Comparison of ENCODE assay signal across 1 cellular context in genomic region chr2:67463810-67464209, GRCh38.
A peak's percentile ranks its signal among the peaks of the same experiment; 100 is the strongest.
TF ChIP-seq lines count a peak whose summit lies in the region.

No MANE protein-coding gene starts in this region.

TF ChIP-seq in HEK293, 187 proteins besides CTCF, POLR2A, EP300 and RAD21 (continued from another document and continues in another):
- TF ChIP-seq ZBTB11 (tag by site-specific recombination; conservative IDR thresholded peaks at IDR 0.05; ENCODE audit: low read depth) (no peak), ZNF785 (tag by site-specific recombination; IDR thresholded peaks at IDR 0.05) (no peak), ZNF624 (tag by site-specific recombination; IDR thresholded peaks at IDR 0.05) (no peak), ZNF10 (tag by site-specific recombination; IDR thresholded peaks at IDR 0.05) (0 out of 2 replicates have a peak, but pooled peaks have one; percentile 22), ZNF335 (tag by site-specific recombination; conservative IDR thresholded peaks at IDR 0.05) (no peak), ZNF112 (tag by site-specific recombination; IDR thresholded peaks at IDR 0.05) (no peak), ZNF138 (tag by site-specific recombination; IDR thresholded peaks at IDR 0.05; ENCODE audit: borderline replicate concordance) (no peak), ZFP69B (tag by site-specific recombination; IDR thresholded peaks at IDR 0.05) (0 out of 2 replicates have a peak, but pooled peaks have one; percentile 24), ZFP3 (tag by site-specific recombination; IDR thresholded peaks at IDR 0.05; ENCODE audit: low read depth) (no peak), ZNF530 (tag by site-specific recombination; IDR thresholded peaks at IDR 0.05; ENCODE audit: low read depth) (no peak), ZNF202 (tag by site-specific recombination; IDR thresholded peaks at IDR 0.05; ENCODE audit: borderline replicate concordance) (no peak), ZNF555 (tag by site-specific recombination; conservative IDR thresholded peaks at IDR 0.05) (no peak), ZNF48 (tag by site-specific recombination; IDR thresholded peaks at IDR 0.05) (no peak), ZNF211 (tag by site-specific recombination; IDR thresholded peaks at IDR 0.05; ENCODE audit: low read depth) (no peak), ZNF639 (tag by site-specific recombination; IDR thresholded peaks at IDR 0.05) (peak; percentile 81; the same call in 1 of the 2 replicates), ZNF433 (tag by site-specific recombination; IDR thresholded peaks at IDR 0.05; ENCODE audit: low read depth) (no peak), KLF9 (tag by site-specific recombination; IDR thresholded peaks at IDR 0.05; ENCODE audit: low read depth) (no peak), ZNF837 (tag by site-specific recombination; IDR thresholded peaks at IDR 0.05) (no peak), ZNF19 (tag by site-specific recombination; IDR thresholded peaks at IDR 0.05; ENCODE audit: low read depth) (no peak), ZNF626 (tag by site-specific recombination; IDR thresholded peaks at IDR 0.05) (no peak), ZNF707 (tag by site-specific recombination; IDR thresholded peaks at IDR 0.05) (no peak), ZNF416 (tag by site-specific recombination; IDR thresholded peaks at IDR 0.05) (no peak), MYNN (tag by site-specific recombination; IDR thresholded peaks at IDR 0.05; ENCODE audit: borderline replicate concordance) (no peak), ZNF350 (tag by site-specific recombination; IDR thresholded peaks at IDR 0.05) (no peak), ZBTB21 (tag by site-specific recombination; IDR thresholded peaks at IDR 0.05) (peak; percentile 93), ZNF23 (tag by site-specific recombination; IDR thresholded peaks at IDR 0.05; ENCODE audit: borderline replicate concordance) (no peak), ZNF768 (tag by site-specific recombination; IDR thresholded peaks at IDR 0.05) (no peak), ZNF341 (tag by site-specific recombination; IDR thresholded peaks at IDR 0.05; ENCODE audit: low read depth) (no peak), ZNF843 (tag by site-specific recombination; IDR thresholded peaks at IDR 0.05) (peak; percentile 89), ZBTB20 (tag by site-specific recombination; IDR thresholded peaks at IDR 0.05) (no peak), ZNF792 (tag by site-specific recombination; IDR thresholded peaks at IDR 0.05) (no peak), GFI1B (tag by site-specific recombination; IDR thresholded peaks at IDR 0.05) (0 out of 2 replicates have a peak, but pooled peaks have one; percentile 28), BCL11A (tag by site-specific recombination; IDR thresholded peaks at IDR 0.05; ENCODE audit: low read depth) (peak; percentile 37; the same call in 1 of the 2 replicates), ZNF157 (tag by site-specific recombination; IDR thresholded peaks at IDR 0.05) (no peak), ZNF654 (tag by site-specific recombination; IDR thresholded peaks at IDR 0.05; ENCODE audit: low read depth) (no peak), ZNF571 (tag by site-specific recombination; IDR thresholded peaks at IDR 0.05) (no peak), ZNF561 (tag by site-specific recombination; IDR thresholded peaks at IDR 0.05; ENCODE audit: borderline replicate concordance) (no peak), ZNF280D (tag by site-specific recombination; IDR thresholded peaks at IDR 0.05) (no peak), ZNF600 (tag by site-specific recombination; IDR thresholded peaks at IDR 0.05) (0 out of 2 replicates have a peak, but pooled peaks have one; percentile 29), ZNF529 (tag by site-specific recombination; IDR thresholded peaks at IDR 0.05; ENCODE audit: insufficient replicate concordance) (no peak), ZNF664 (tag by site-specific recombination; IDR thresholded peaks at IDR 0.05) (0 out of 2 replicates have a peak, but pooled peaks have one; percentile 28), ZNF280C (tag by site-specific recombination; IDR thresholded peaks at IDR 0.05) (no peak), ZNF747 (tag by site-specific recombination; IDR thresholded peaks at IDR 0.05) (no peak), ZNF513 (tag by site-specific recombination; IDR thresholded peaks at IDR 0.05) (no peak), MZF1 (tag by site-specific recombination; IDR thresholded peaks at IDR 0.05; ENCODE audit: borderline replicate concordance) (no peak)
- TF ChIP-seq, protein P1, sequence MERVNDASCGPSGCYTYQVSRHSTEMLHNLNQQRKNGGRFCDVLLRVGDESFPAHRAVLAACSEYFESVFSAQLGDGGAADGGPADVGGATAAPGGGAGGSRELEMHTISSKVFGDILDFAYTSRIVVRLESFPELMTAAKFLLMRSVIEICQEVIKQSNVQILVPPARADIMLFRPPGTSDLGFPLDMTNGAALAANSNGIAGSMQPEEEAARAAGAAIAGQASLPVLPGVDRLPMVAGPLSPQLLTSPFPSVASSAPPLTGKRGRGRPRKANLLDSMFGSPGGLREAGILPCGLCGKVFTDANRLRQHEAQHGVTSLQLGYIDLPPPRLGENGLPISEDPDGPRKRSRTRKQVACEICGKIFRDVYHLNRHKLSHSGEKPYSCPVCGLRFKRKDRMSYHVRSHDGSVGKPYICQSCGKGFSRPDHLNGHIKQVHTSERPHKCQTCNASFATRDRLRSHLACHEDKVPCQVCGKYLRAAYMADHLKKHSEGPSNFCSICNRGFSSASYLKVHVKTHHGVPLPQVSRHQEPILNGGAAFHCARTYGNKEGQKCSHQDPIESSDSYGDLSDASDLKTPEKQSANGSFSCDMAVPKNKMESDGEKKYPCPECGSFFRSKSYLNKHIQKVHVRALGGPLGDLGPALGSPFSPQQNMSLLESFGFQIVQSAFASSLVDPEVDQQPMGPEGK (tag by site-specific recombination; IDR thresholded peaks at IDR 0.05): no peak; the same call in 1 of the 2 replicates
- TF ChIP-seq, protein P2, sequence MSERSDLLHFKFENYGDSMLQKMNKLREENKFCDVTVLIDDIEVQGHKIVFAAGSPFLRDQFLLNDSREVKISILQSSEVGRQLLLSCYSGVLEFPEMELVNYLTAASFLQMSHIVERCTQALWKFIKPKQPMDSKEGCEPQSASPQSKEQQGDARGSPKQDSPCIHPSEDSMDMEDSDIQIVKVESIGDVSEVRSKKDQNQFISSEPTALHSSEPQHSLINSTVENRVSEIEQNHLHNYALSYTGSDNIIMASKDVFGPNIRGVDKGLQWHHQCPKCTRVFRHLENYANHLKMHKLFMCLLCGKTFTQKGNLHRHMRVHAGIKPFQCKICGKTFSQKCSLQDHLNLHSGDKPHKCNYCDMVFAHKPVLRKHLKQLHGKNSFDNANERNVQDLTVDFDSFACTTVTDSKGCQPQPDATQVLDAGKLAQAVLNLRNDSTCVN (tag by site-specific recombination; optimal IDR thresholded peaks at IDR 0.05): no peak
- TF ChIP-seq, protein P3, sequence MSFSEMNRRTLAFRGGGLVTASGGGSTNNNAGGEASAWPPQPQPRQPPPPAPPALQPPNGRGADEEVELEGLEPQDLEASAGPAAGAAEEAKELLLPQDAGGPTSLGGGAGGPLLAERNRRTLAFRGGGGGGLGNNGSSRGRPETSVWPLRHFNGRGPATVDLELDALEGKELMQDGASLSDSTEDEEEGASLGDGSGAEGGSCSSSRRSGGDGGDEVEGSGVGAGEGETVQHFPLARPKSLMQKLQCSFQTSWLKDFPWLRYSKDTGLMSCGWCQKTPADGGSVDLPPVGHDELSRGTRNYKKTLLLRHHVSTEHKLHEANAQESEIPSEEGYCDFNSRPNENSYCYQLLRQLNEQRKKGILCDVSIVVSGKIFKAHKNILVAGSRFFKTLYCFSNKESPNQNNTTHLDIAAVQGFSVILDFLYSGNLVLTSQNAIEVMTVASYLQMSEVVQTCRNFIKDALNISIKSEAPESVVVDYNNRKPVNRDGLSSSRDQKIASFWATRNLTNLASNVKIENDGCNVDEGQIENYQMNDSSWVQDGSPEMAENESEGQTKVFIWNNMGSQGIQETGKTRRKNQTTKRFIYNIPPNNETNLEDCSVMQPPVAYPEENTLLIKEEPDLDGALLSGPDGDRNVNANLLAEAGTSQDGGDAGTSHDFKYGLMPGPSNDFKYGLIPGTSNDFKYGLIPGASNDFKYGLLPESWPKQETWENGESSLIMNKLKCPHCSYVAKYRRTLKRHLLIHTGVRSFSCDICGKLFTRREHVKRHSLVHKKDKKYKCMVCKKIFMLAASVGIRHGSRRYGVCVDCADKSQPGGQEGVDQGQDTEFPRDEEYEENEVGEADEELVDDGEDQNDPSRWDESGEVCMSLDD (tag by site-specific recombination; IDR thresholded peaks at IDR 0.05): no peak
